1 cellular context compared by ENCODE assay signal in the genomic region with DNA sequence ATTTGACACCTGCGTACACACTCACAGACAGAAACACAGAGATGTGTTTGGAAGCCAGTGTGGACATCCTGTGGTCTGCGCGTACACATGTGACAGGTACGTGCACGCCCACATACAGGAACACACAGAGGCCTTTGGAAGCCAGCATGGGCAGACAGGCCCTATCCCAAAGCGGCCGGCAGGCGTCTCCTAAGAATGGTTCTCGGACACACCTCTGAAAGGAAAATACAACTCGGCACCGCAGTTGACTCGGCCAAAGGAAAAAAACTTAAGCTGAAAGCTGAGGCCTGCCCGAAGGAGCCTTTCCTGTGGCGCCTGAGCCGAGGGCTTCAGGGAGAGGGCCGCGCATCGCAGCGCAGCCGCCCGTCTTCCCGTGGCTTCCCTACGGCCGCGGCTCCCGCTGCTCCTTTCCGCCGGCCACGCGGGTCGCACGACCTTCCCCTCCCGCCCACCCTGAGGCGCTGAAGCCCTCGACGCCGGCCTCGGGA.
TF ChIP-seq lines count a peak whose summit lies in the region.

No MANE protein-coding gene starts in this region.

TF ChIP-seq in HepG2, 621 proteins besides CTCF, POLR2A, EP300 and RAD21 (continued from another document and continues in another):
- TF ChIP-seq, protein P1, sequence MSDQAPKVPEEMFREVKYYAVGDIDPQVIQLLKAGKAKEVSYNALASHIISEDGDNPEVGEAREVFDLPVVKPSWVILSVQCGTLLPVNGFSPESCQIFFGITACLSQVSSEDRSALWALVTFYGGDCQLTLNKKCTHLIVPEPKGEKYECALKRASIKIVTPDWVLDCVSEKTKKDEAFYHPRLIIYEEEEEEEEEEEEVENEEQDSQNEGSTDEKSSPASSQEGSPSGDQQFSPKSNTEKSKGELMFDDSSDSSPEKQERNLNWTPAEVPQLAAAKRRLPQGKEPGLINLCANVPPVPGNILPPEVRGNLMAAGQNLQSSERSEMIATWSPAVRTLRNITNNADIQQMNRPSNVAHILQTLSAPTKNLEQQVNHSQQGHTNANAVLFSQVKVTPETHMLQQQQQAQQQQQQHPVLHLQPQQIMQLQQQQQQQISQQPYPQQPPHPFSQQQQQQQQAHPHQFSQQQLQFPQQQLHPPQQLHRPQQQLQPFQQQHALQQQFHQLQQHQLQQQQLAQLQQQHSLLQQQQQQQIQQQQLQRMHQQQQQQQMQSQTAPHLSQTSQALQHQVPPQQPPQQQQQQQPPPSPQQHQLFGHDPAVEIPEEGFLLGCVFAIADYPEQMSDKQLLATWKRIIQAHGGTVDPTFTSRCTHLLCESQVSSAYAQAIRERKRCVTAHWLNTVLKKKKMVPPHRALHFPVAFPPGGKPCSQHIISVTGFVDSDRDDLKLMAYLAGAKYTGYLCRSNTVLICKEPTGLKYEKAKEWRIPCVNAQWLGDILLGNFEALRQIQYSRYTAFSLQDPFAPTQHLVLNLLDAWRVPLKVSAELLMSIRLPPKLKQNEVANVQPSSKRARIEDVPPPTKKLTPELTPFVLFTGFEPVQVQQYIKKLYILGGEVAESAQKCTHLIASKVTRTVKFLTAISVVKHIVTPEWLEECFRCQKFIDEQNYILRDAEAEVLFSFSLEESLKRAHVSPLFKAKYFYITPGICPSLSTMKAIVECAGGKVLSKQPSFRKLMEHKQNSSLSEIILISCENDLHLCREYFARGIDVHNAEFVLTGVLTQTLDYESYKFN (CRISPR knock-in tag; conservative IDR thresholded peaks at IDR 0.05) = no peak
- TF ChIP-seq KLF6 (CRISPR knock-in tag; IDR thresholded peaks at IDR 0.05) (no peak), ONECUT2 (CRISPR knock-in tag; IDR thresholded peaks at IDR 0.05) (no peak), NPAS2 (CRISPR knock-in tag; IDR thresholded peaks at IDR 0.05; ENCODE audit: borderline replicate concordance) (no peak), ZNF616 (CRISPR knock-in tag; IDR thresholded peaks at IDR 0.05; ENCODE audit: low read depth) (no peak), ZNF652 (CRISPR knock-in tag; IDR thresholded peaks at IDR 0.05; ENCODE audit: borderline replicate concordance, low read depth) (no peak), MAFF (IDR thresholded peaks at IDR 0.05; ENCODE audit: low read depth, low read length) (no peak), ARID3A (IDR thresholded peaks at IDR 0.05; ENCODE audit: low read depth, low read length) (no peak), FOXK2 (IDR thresholded peaks at IDR 0.05) (no peak), ESRRA (CRISPR knock-in tag; IDR thresholded peaks at IDR 0.05; ENCODE audit: low read depth) (no peak), CBX1 (IDR thresholded peaks at IDR 0.05; ENCODE audit: low read depth) (no peak), ZFP36L2 (CRISPR knock-in tag; IDR thresholded peaks at IDR 0.05) (no peak), ZNF841 (CRISPR knock-in tag; IDR thresholded peaks at IDR 0.05; ENCODE audit: borderline replicate concordance) (no peak), NONO (IDR thresholded peaks at IDR 0.05) (no peak), NONO (CRISPR knock-in tag; conservative IDR thresholded peaks at IDR 0.05) (0 out of 2 replicates have a peak, but pooled peaks have one; percentile 36)
- TF ChIP-seq, protein P2, sequence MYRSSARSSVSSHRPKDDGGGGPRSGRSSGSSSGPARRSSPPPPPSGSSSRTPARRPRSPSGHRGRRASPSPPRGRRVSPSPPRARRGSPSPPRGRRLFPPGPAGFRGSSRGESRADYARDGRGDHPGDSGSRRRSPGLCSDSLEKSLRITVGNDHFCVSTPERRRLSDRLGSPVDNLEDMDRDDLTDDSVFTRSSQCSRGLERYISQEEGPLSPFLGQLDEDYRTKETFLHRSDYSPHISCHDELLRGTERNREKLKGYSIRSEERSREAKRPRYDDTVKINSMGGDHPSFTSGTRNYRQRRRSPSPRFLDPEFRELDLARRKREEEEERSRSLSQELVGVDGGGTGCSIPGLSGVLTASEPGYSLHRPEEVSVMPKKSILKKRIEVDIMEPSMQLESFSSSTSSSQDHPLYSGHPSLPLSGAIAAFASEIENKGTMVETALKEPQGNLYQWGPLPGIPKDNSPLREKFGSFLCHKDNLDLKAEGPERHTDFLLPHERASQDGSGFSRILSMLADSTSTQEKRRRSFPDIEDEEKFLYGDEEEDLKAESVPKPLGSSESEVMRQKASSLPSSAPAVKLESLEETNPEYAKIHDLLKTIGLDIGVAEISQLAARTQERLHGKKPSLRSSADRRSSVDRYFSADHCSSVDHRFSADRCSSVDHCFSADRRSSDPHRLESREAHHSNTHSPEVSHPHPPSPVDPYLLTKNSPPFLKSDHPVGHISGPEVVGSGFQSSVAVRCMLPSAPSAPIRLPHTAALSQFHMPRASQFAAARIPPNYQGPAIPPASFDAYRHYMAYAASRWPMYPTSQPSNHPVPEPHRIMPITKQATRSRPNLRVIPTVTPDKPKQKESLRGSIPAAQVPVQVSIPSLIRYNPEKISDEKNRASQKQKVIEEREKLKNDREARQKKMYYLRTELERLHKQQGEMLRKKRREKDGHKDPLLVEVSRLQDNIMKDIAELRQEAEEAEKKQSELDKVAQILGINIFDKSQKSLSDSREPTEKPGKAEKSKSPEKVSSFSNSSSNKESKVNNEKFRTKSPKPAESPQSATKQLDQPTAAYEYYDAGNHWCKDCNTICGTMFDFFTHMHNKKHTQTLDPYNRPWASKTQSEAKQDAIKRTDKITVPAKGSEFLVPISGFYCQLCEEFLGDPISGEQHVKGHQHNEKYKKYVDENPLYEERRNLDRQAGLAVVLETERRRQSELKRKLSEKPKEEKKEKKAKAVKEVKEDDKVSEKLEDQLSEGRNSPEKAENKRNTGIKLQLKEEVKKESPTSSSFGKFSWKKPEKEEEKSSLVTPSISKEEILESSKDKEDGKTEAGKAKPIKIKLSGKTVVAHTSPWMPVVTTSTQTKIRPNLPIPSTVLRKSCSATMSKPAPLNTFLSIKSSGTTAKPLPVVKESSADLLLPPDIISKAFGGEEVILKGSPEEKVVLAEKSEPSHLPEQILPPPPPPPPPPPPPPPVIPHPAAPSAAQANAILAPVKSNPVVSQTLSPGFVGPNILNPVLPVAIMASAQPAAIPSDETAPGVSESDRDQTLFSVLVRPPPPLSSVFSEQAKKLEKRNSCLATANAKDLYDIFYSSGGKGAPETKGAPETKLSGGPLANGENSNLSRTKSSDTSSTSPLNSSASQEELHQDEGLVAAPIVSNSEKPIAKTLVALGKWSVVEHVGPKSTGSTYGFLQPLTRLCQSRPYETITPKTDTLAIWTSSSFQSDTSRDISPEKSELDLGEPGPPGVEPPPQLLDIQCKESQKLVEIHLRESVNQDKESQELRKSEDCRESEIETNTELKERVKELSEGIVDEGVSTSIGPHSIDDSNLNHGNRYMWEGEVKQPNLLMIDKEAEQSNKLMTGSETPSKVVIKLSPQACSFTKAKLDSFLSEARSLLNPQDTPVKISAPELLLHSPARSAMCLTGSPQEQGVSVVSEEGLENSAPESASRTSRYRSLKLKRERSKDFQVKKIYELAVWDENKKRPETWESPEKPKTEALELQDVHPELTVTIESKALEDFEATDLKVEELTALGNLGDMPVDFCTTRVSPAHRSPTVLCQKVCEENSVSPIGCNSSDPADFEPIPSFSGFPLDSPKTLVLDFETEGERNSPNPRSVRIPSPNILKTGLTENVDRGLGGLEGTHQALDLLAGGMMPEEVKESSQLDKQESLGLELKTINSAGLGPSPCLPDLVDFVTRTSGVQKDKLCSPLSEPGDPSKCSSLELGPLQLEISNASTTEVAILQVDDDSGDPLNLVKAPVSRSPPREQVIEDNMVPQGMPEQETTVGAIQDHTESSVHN (CRISPR knock-in tag; IDR thresholded peaks at IDR 0.05) = no peak
- TF ChIP-seq, protein P3, sequence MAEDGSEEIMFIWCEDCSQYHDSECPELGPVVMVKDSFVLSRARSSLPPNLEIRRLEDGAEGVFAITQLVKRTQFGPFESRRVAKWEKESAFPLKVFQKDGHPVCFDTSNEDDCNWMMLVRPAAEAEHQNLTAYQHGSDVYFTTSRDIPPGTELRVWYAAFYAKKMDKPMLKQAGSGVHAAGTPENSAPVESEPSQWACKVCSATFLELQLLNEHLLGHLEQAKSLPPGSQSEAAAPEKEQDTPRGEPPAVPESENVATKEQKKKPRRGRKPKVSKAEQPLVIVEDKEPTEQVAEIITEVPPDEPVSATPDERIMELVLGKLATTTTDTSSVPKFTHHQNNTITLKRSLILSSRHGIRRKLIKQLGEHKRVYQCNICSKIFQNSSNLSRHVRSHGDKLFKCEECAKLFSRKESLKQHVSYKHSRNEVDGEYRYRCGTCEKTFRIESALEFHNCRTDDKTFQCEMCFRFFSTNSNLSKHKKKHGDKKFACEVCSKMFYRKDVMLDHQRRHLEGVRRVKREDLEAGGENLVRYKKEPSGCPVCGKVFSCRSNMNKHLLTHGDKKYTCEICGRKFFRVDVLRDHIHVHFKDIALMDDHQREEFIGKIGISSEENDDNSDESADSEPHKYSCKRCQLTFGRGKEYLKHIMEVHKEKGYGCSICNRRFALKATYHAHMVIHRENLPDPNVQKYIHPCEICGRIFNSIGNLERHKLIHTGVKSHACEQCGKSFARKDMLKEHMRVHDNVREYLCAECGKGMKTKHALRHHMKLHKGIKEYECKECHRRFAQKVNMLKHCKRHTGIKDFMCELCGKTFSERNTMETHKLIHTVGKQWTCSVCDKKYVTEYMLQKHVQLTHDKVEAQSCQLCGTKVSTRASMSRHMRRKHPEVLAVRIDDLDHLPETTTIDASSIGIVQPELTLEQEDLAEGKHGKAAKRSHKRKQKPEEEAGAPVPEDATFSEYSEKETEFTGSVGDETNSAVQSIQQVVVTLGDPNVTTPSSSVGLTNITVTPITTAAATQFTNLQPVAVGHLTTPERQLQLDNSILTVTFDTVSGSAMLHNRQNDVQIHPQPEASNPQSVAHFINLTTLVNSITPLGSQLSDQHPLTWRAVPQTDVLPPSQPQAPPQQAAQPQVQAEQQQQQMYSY (CRISPR knock-in tag; IDR thresholded peaks at IDR 0.05) = no peak
- TF ChIP-seq, protein P4, sequence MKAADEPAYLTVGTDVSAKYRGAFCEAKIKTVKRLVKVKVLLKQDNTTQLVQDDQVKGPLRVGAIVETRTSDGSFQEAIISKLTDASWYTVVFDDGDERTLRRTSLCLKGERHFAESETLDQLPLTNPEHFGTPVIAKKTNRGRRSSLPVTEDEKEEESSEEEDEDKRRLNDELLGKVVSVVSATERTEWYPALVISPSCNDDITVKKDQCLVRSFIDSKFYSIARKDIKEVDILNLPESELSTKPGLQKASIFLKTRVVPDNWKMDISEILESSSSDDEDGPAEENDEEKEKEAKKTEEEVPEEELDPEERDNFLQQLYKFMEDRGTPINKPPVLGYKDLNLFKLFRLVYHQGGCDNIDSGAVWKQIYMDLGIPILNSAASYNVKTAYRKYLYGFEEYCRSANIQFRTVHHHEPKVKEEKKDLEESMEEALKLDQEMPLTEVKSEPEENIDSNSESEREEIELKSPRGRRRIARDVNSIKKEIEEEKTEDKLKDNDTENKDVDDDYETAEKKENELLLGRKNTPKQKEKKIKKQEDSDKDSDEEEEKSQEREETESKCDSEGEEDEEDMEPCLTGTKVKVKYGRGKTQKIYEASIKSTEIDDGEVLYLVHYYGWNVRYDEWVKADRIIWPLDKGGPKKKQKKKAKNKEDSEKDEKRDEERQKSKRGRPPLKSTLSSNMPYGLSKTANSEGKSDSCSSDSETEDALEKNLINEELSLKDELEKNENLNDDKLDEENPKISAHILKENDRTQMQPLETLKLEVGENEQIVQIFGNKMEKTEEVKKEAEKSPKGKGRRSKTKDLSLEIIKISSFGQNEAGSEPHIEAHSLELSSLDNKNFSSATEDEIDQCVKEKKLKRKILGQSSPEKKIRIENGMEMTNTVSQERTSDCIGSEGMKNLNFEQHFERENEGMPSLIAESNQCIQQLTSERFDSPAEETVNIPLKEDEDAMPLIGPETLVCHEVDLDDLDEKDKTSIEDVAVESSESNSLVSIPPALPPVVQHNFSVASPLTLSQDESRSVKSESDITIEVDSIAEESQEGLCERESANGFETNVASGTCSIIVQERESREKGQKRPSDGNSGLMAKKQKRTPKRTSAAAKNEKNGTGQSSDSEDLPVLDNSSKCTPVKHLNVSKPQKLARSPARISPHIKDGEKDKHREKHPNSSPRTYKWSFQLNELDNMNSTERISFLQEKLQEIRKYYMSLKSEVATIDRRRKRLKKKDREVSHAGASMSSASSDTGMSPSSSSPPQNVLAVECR (CRISPR knock-in tag; IDR thresholded peaks at IDR 0.05; ENCODE audit: borderline replicate concordance) = no peak
